Comparison of ENCODE assay signal across 2 cellular contexts in genomic region chr16:15996432-15997109, GRCh38.
A peak's percentile ranks its signal among the peaks of the same experiment; 100 is the strongest.
TF ChIP-seq lines count a peak whose summit lies in the region.

No MANE protein-coding gene starts in this region.

TF ChIP-seq in K562, 482 proteins besides CTCF, POLR2A, EP300 and RAD21 (continued from another document):
- TF ChIP-seq ZBTB33 (CRISPR knock-in tag; IDR thresholded peaks at IDR 0.05) (no peak), ZC3H8 (IDR thresholded peaks at IDR 0.05) (no peak), MYNN (IDR thresholded peaks at IDR 0.05) (no peak), MYNN (CRISPR knock-in tag; IDR thresholded peaks at IDR 0.05) (no peak), MCM3 (IDR thresholded peaks at IDR 0.05) (no peak), LARP7 (IDR thresholded peaks at IDR 0.05) (no peak), RBM14 (IDR thresholded peaks at IDR 0.05; ENCODE audit: borderline replicate concordance, insufficient read depth, low read depth, low read length) (no peak), KLF10 (CRISPR knock-in tag; IDR thresholded peaks at IDR 0.05) (no peak), SLC30A9 (CRISPR knock-in tag; IDR thresholded peaks at IDR 0.05) (no peak), SRSF9 (IDR thresholded peaks at IDR 0.05; ENCODE audit: borderline replicate concordance, low read depth, low read length) (no peak), ESRRB (CRISPR knock-in tag; IDR thresholded peaks at IDR 0.05; ENCODE audit: borderline replicate concordance) (no peak), FOXM1 (IDR thresholded peaks at IDR 0.05; ENCODE audit: low read depth) (no peak), FOXM1 (CRISPR knock-in tag; IDR thresholded peaks at IDR 0.05; ENCODE audit: low read depth) (no peak), RHOXF2B (CRISPR knock-in tag; conservative IDR thresholded peaks at IDR 0.05) (no peak), TEAD4 (IDR thresholded peaks at IDR 0.05; ENCODE audit: low read length) (peak; percentile 47; the same call in 1 of the 2 replicates), TEAD4 (CRISPR knock-in tag; IDR thresholded peaks at IDR 0.05; ENCODE audit: borderline replicate concordance) (no peak), ZNF140 (CRISPR knock-in tag; IDR thresholded peaks at IDR 0.05) (no peak)

TF ChIP-seq in HepG2, 621 proteins besides CTCF, POLR2A, EP300 and RAD21 (continued from another document and continues in another):
- TF ChIP-seq PRDM4 (CRISPR knock-in tag; IDR thresholded peaks at IDR 0.05; ENCODE audit: borderline replicate concordance) (no peak), IKZF4 (CRISPR knock-in tag; IDR thresholded peaks at IDR 0.05; ENCODE audit: borderline replicate concordance, low read depth, not compliant biosample characterization) (no peak), RFX5 (IDR thresholded peaks at IDR 0.05; ENCODE audit: low read depth, low read length) (no peak), ZSCAN25 (CRISPR knock-in tag; IDR thresholded peaks at IDR 0.05) (0 out of 2 replicates have a peak, but pooled peaks have one; percentile 15), ZNF547 (CRISPR knock-in tag; IDR thresholded peaks at IDR 0.05) (peak; percentile 72; the same call in 1 of the 2 replicates), ZFP36L1 (CRISPR knock-in tag; IDR thresholded peaks at IDR 0.05) (no peak), SRSF1 (optimal IDR thresholded peaks at IDR 0.05; ENCODE audit: low read depth, low read length) (no peak), AHDC1 (CRISPR knock-in tag; IDR thresholded peaks at IDR 0.05; ENCODE audit: borderline replicate concordance) (peak; percentile 63; the same call in 1 of the 2 replicates), MAFG (CRISPR knock-in tag; IDR thresholded peaks at IDR 0.05) (no peak), NBN (conservative IDR thresholded peaks at IDR 0.05) (no peak), NCOR1 (IDR thresholded peaks at IDR 0.05; ENCODE audit: borderline replicate concordance, low read length) (peak; percentile 96), ZMAT3 (CRISPR knock-in tag; conservative IDR thresholded peaks at IDR 0.05) (peak; percentile 67), ZFP1 (CRISPR knock-in tag; IDR thresholded peaks at IDR 0.05) (peak; percentile 72), MXD1 (CRISPR knock-in tag; IDR thresholded peaks at IDR 0.05) (peak; percentile 67; the same call in 1 of the 2 replicates), TCF7L2 (IDR thresholded peaks at IDR 0.05; ENCODE audit: low read depth, low read length) (no peak), SALL2 (CRISPR knock-in tag; IDR thresholded peaks at IDR 0.05) (peak; percentile 53; the same call in 1 of the 2 replicates), ZNF619 (CRISPR knock-in tag; IDR thresholded peaks at IDR 0.05) (peak; percentile 84), KDM4B (CRISPR knock-in tag; IDR thresholded peaks at IDR 0.05) (peak; percentile 81; the same call in 1 of the 2 replicates), NR1H2 (CRISPR knock-in tag; IDR thresholded peaks at IDR 0.05; ENCODE audit: borderline replicate concordance, low read depth) (peak; percentile 53; the same call in 1 of the 2 replicates), BCL6 (CRISPR knock-in tag; IDR thresholded peaks at IDR 0.05) (peak; percentile 91), ZBTB8A (CRISPR knock-in tag; IDR thresholded peaks at IDR 0.05; ENCODE audit: borderline replicate concordance, low read depth) (no peak), ZNF747 (CRISPR knock-in tag; IDR thresholded peaks at IDR 0.05; ENCODE audit: borderline replicate concordance) (no peak), ZNF674 (CRISPR knock-in tag; IDR thresholded peaks at IDR 0.05; ENCODE audit: low read depth) (no peak), ARNTL (CRISPR knock-in tag; IDR thresholded peaks at IDR 0.05) (peak; percentile 75), TERF1 (CRISPR knock-in tag; IDR thresholded peaks at IDR 0.05) (no peak), ZNF691 (CRISPR knock-in tag; IDR thresholded peaks at IDR 0.05; ENCODE audit: borderline replicate concordance, low read depth) (no peak; the same call in 1 of the 2 replicates), FOXP1 (IDR thresholded peaks at IDR 0.05) (no peak), FOXP1 (CRISPR knock-in tag; IDR thresholded peaks at IDR 0.05) (peak; percentile 81), KDM2A (CRISPR knock-in tag; IDR thresholded peaks at IDR 0.05; ENCODE audit: borderline replicate concordance, low read depth) (peak; percentile 50; the same call in 1 of the 2 replicates), AFF4 (CRISPR knock-in tag; IDR thresholded peaks at IDR 0.05) (no peak), ZNF337 (CRISPR knock-in tag; IDR thresholded peaks at IDR 0.05; ENCODE audit: borderline replicate concordance, low read depth) (no peak), POGK (CRISPR knock-in tag; conservative IDR thresholded peaks at IDR 0.05) (peak; percentile 87), MED1 (CRISPR knock-in tag; IDR thresholded peaks at IDR 0.05) (peak; percentile 95), RCOR2 (CRISPR knock-in tag; IDR thresholded peaks at IDR 0.05) (peak; percentile 89), ZNF10 (CRISPR knock-in tag; IDR thresholded peaks at IDR 0.05; ENCODE audit: borderline replicate concordance, low read depth) (no peak), POLR2G (IDR thresholded peaks at IDR 0.05; ENCODE audit: low read depth, low read length) (peak; percentile 32; the same call in 1 of the 2 replicates), ZNF367 (CRISPR knock-in tag; IDR thresholded peaks at IDR 0.05; ENCODE audit: borderline replicate concordance) (no peak), ZNF75D (CRISPR knock-in tag; IDR thresholded peaks at IDR 0.05; ENCODE audit: borderline replicate concordance) (peak; percentile 31; the same call in 1 of the 2 replicates), ELK4 (CRISPR knock-in tag; IDR thresholded peaks at IDR 0.05; ENCODE audit: borderline replicate concordance) (no peak), ZNF7 (CRISPR knock-in tag; IDR thresholded peaks at IDR 0.05) (no peak), SP140L (CRISPR knock-in tag; IDR thresholded peaks at IDR 0.05; ENCODE audit: borderline replicate concordance) (no peak), RNF2 (conservative IDR thresholded peaks at IDR 0.05; ENCODE audit: low read depth) (peak; percentile 60; the same call in 1 of the 2 replicates)
